In the genomic region with DNA sequence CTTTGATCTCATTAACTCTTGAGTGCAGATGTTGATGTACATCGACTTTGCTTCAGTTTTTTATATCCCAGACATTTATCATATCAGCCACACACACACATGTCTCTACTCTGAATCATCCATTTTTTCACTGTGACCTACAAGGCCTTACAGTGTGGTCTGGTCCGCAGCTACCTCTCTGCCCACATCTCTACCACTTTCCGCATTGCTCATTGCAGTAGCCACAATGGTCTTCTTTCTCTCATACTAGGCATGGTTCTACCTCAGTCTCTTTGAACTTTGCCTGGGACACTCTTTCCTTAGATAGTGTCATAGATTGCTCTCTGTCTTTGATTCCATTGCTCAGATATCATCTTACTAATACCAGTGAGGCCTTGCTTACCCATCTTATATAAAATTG, we compare ENCODE assay signal across 11 cellular contexts.
DNase-seq lines count a peak whose midpoint lies in the region; ATAC-seq lines count a peak whose summit lies in the region.
"Had no signal": no experiment of that assay in that cellular context is flagged by ENCODE, and none has a peak within 500 bp of the region (broad histone marks: within the 10 kb centered on the region; RNA-seq: fewer than 3 reads in every experiment).

No MANE protein-coding gene starts in this region.

- DNase-seq in activated CD4-positive, alpha-beta T cell treated with anti-CD3 and anti-CD28 coated beads, Interleukin-2, amount 10 ng/mL, durations not matched to agents 24 days and 14 days = peak; percentile 70
- DNase-seq in activated CD4-positive, alpha-beta T cell treated with anti-CD3 and anti-CD28 coated beads for 1 hour = no peak
- DNase-seq in activated T-cell treated with anti-CD3 and anti-CD28 coated beads, Interleukin-2, amount 50 U/mL, for 72 hours = peak; percentile 78 to 81
- peak; percentile 26 to 53 for DNase-seq in stimulated activated CD4-positive, alpha-beta T cell treated with anti-CD3 and anti-CD28 coated beads, Interleukin-4, amount 100 ng/mL, for 48 hours (ENCODE audit: low read depth in 2 of 2)
- no peak for DNase-seq in NCI-H345 treated with DMSO at 0.1 percent for 48 hours (lab: John Stamatoyannopoulos, UW; ENCODE audit: unreplicated experiment)
- no peak for DNase-seq in HuH-7.5 (ENCODE audit: low spot score)
- DNase-seq in posterior cingulate gyrus = no peak
- DNase-seq: endodermal cell, Karpas-422, thyroid gland had no signal

- H3K36me3 Mint-ChIP-seq in activated CD4-positive, alpha-beta T cell treated with anti-CD3 and anti-CD28 coated beads, Interleukin-2, amount 10 ng/mL, durations not matched to agents 24 days and 14 days (ENCODE audit: low read depth) = peaks cover 3% of the 10 kb centered on the region
- peaks cover 2 to 5% of the 10 kb centered on the region in 2 donors for H3K36me3 Mint-ChIP-seq in activated T-cell treated with anti-CD3 and anti-CD28 coated beads, Interleukin-2, amount 50 U/mL, for 72 hours (ENCODE audit: insufficient read depth in 2 of 2)

- no peak overlapping the region for H3K4me3 Mint-ChIP-seq in activated CD4-positive, alpha-beta T cell treated with anti-CD3 and anti-CD28 coated beads, Interleukin-2, amount 10 ng/mL, durations not matched to agents 24 days and 14 days
- H3K4me3 Mint-ChIP-seq in activated T-cell treated with anti-CD3 and anti-CD28 coated beads, Interleukin-2, amount 50 U/mL, for 72 hours = no peak overlapping the region
- H3K4me3 Mint-ChIP-seq: endodermal cell had no signal

- H3K9me3 Mint-ChIP-seq in activated CD4-positive, alpha-beta T cell treated with anti-CD3 and anti-CD28 coated beads, Interleukin-2, amount 10 ng/mL, durations not matched to agents 24 days and 14 days = no peaks in the 10 kb centered on the region
- H3K9me3 Mint-ChIP-seq in activated T-cell treated with anti-CD3 and anti-CD28 coated beads, Interleukin-2, amount 50 U/mL, for 72 hours = no peaks in the 10 kb centered on the region
- H3K9me3 Mint-ChIP-seq: endodermal cell had no signal

- peak; percentile 25 for ATAC-seq in HG02938 (IDR thresholded peaks at IDR 0.05; ENCODE audit: unreplicated experiment)
- peak; percentile 95 to 97 for ATAC-seq in activated T-cell treated with anti-CD3 and anti-CD28 coated beads, Interleukin-2, amount 50 U/mL, for 72 hours (replicated peaks in 1 of 2)

- H3K4me1 Mint-ChIP-seq in activated CD4-positive, alpha-beta T cell treated with anti-CD3 and anti-CD28 coated beads, Interleukin-2, amount 10 ng/mL, durations not matched to agents 24 days and 14 days = peaks cover 19% of the 10 kb centered on the region
- H3K4me1 Mint-ChIP-seq in activated T-cell treated with anti-CD3 and anti-CD28 coated beads, Interleukin-2, amount 50 U/mL, for 72 hours (ENCODE audit: low read depth) = peaks cover 20% of the 10 kb centered on the region

- H3K27ac Mint-ChIP-seq in activated CD4-positive, alpha-beta T cell treated with anti-CD3 and anti-CD28 coated beads, Interleukin-2, amount 10 ng/mL, durations not matched to agents 24 days and 14 days = peak overlapping the region; percentile 25
- H3K27ac Mint-ChIP-seq in activated T-cell treated with anti-CD3 and anti-CD28 coated beads, Interleukin-2, amount 50 U/mL, for 72 hours = peak overlapping the region; percentile 9
- H3K27ac Mint-ChIP-seq: endodermal cell had no signal

- intact Hi-C loops in activated CD4-positive, alpha-beta T cell treated with anti-CD3 and anti-CD28 coated beads, Interleukin-2, amount 10 ng/mL, durations not matched to agents 24 days and 14 days (cut with micrococcal nuclease) = loop anchor here (1.0 to 5.0 kb wide), 5 partner anchors 17 to 369 kb away; no protein-coding TSS in a partner anchor
- intact Hi-C loops in posterior cingulate gyrus (cut with DNase I) = no loop called here

- H3K27me3 Mint-ChIP-seq in activated CD4-positive, alpha-beta T cell treated with anti-CD3 and anti-CD28 coated beads, Interleukin-2, amount 10 ng/mL, durations not matched to agents 24 days and 14 days = peaks cover 7% of the 10 kb centered on the region
- H3K27me3 Mint-ChIP-seq in activated T-cell treated with anti-CD3 and anti-CD28 coated beads, Interleukin-2, amount 50 U/mL, for 72 hours (ENCODE audit: low read depth) = peaks cover 18% of the 10 kb centered on the region

Comparison
In these comparisons a context has a peak if more than half of its experiments do, and no peak if none do; other contexts are left out.
1. DNase-seq: peak in activated CD4-positive, alpha-beta T cell treated with anti-CD3 and anti-CD28 coated beads, Interleukin-2, amount 10 ng/mL, durations not matched to agents 24 days and 14 days (single experiment), activated T-cell treated with anti-CD3 and anti-CD28 coated beads, Interleukin-2, amount 50 U/mL, for 72 hours (2 of 2) and stimulated activated CD4-positive, alpha-beta T cell treated with anti-CD3 and anti-CD28 coated beads, Interleukin-4, amount 100 ng/mL, for 48 hours (2 of 2); none in activated CD4-positive, alpha-beta T cell treated with anti-CD3 and anti-CD28 coated beads for 1 hour (single experiment), NCI-H345 treated with DMSO at 0.1 percent for 48 hours (single experiment), HuH-7.5 (single experiment) and posterior cingulate gyrus (0 of 10).